ENCODE assay signal across 9 cellular contexts in genomic region chr12:6620137-6620884, GRCh38. TPM values are rescaled to one million over a fixed set of nuclear protein-coding genes. Genes with fewer than 3 reads are reported as not detected.
DNase-seq lines count a peak whose midpoint lies in the region; ATAC-seq, FAIRE-seq and TF ChIP-seq lines count a peak whose summit lies in the region.
"Had no signal": no experiment of that assay in that cellular context is flagged by ENCODE, and none has a peak within 500 bp of the region (broad histone marks: within the 10 kb centered on the region; RNA-seq: fewer than 3 reads in every experiment).

No MANE protein-coding gene starts in this region.

- CTCF ChIA-PET in CD8-positive, alpha-beta T cell (lab: Charles Lee) = interaction anchor here (0.6 to 3.6 kb wide), 20 partner anchors 9 to 216 kb away, joined by 3 to 28 read pairs (median 4); partner anchors contain the start of genes COPS7A, MLF2 and ZNF384

- ATAC-seq in CD8-positive, alpha-beta T cell = peak; percentile 72
- ATAC-seq in pancreas = peak; percentile 42 to 61 (median 56)

- H3K27me3 Mint-ChIP-seq in CD8-positive, alpha-beta T cell (ENCODE audit: low read depth) = no peaks in the 10 kb centered on the region

- peaks cover 39% of the 10 kb centered on the region for H3K4me1 Mint-ChIP-seq in CD8-positive, alpha-beta T cell (ENCODE audit: low read depth)

- peaks cover 36% of the 10 kb centered on the region for H3K36me3 Mint-ChIP-seq in CD8-positive, alpha-beta T cell

- peak in 5 of 7 experiments; percentile 21 to 70 (median 55) for DNase-seq in CD8-positive, alpha-beta T cell
- DNase-seq in activated T-cell treated with anti-CD3 and anti-CD28 coated beads, Interleukin-2, amount 50 U/mL, for 1 hour = peak; percentile 67
- DNase-seq in fibroblast of the aortic adventitia (ENCODE audit: low read depth) = peak; percentile 42
- peak in 4 of 6 donors; percentile 48 to 77 (median 56) for DNase-seq in pancreas
- no peak for DNase-seq in putamen (ENCODE audit: low spot score)
- DNase-seq in NAMALWA (ENCODE audit: low spot score) = no peak
- no peak for DNase-seq in NK-92 (lab: John Stamatoyannopoulos, UW; ENCODE audit: unreplicated experiment)
- no peak for DNase-seq in glomerular visceral epithelial cell (ENCODE audit: extremely low spot score)

- H3K4me3 ChIP-seq in CD8-positive, alpha-beta T cell (ENCODE audit: low read depth, low read length) = peak overlapping the region; percentile 35
- no peak overlapping the region for H3K4me3 ChIP-seq in fibroblast of the aortic adventitia (ENCODE audit: low read depth, low read length)
- peak overlapping the region in 2 of 4 donors; percentile 8 to 10 for H3K4me3 ChIP-seq in pancreas
- H3K4me3 ChIP-seq: ovary had no signal

- H3K36me3 ChIP-seq in CD8-positive, alpha-beta T cell (ENCODE audit: insufficient read depth, low read length) = peaks cover 14% of the 10 kb centered on the region
- H3K36me3 ChIP-seq in pancreas = no peaks in the 10 kb centered on the region
- H3K36me3 ChIP-seq: ovary had no signal

- H3K4me1 ChIP-seq in CD8-positive, alpha-beta T cell (ENCODE audit: insufficient read depth, low read length) = peaks cover 11% of the 10 kb centered on the region
- no peaks in the 10 kb centered on the region for H3K4me1 ChIP-seq in pancreas

- H3K27ac ChIP-seq in CD8-positive, alpha-beta T cell (ENCODE audit: low read depth, low read length) = no peak overlapping the region
- no peak overlapping the region for H3K27ac ChIP-seq in pancreas
- H3K27ac ChIP-seq: ovary had no signal

- intact Hi-C loops in CD8-positive, alpha-beta T cell (cut with DNase I, micrococcal nuclease) = loop anchor here (1.0 to 2.0 kb wide), 3 partner anchors 14 to 159 kb away; partner anchors contain the start of gene CHD4 (in 1 of the 2)
- intact Hi-C loops in pancreas (cut with DNase I) = no loop called here

- H3K4me3 Mint-ChIP-seq in CD8-positive, alpha-beta T cell = peak overlapping the region; percentile 73

- TF ChIP-seq CTCF in CD8-positive, alpha-beta T cell (IDR thresholded peaks at IDR 0.05) = peak; percentile 69
- peak; percentile 45 for TF ChIP-seq CTCF in fibroblast of the aortic adventitia (IDR thresholded peaks at IDR 0.05; ENCODE audit: insufficient read depth, low read length)
- TF ChIP-seq CTCF in pancreas (IDR thresholded peaks at IDR 0.05) = peak; percentile 29 to 42 (median 35)

- no peaks in the 10 kb centered on the region for H3K27me3 ChIP-seq in CD8-positive, alpha-beta T cell (ENCODE audit: insufficient read depth, low read length)
- no peaks in the 10 kb centered on the region for H3K27me3 ChIP-seq in pancreas
- H3K27me3 ChIP-seq: ovary had no signal

- peak overlapping the region; percentile 92 for H3K27ac Mint-ChIP-seq in CD8-positive, alpha-beta T cell

- no peak for FAIRE-seq in pancreas (lab: Jason Lieb, UNC)

- no peaks in the 10 kb centered on the region for H3K9me3 Mint-ChIP-seq in CD8-positive, alpha-beta T cell

- no peaks in the 10 kb centered on the region for H3K9me3 ChIP-seq in CD8-positive, alpha-beta T cell (ENCODE audit: low read length)
- no peaks in the 10 kb centered on the region for H3K9me3 ChIP-seq in pancreas
- H3K9me3 ChIP-seq: ovary had no signal

- POLR2A ChIA-PET in CD8-positive, alpha-beta T cell (lab: Charles Lee) = interaction anchor here (0.5 to 1.6 kb wide), 7 partner anchors 10 to 132 kb away, joined by 3 to 5 read pairs (median 3); partner anchors contain the start of genes MLF2 and ZNF384

- WGBS in pancreas, 2 donors = 23 to 24% methylated on average over 87 to 88 of the region's 88 CpGs

RNA-seq across cellular contexts. Expression of gene CHD4, which starts 13.1 kb away (rescaled TPM):
- 100 to 1,000 TPM; 289 to 295 TPM for total RNA-seq in CD8-positive, alpha-beta T cell
- total RNA-seq in fibroblast of the aortic adventitia (ENCODE audit: low replicate concordance) (161 and 462 TPM in 2 replicates), pancreas (100 to 1,000 TPM in 3 of 6 donors, 10 to 100 TPM in 3; 96.5 to 123 (median 105) TPM)
- 100 to 1,000 TPM; 125 to 134 TPM for polyA plus RNA-seq in pancreas

RNA-seq across cellular contexts. Expression of gene LPAR5, which starts 15.4 kb away (rescaled TPM):
- 1 to 10 TPM; 5.8 to 6.8 TPM for total RNA-seq in CD8-positive, alpha-beta T cell
- total RNA-seq in fibroblast of the aortic adventitia (ENCODE audit: low replicate concordance) (not detected in 2 replicates), pancreas (1 to 10 TPM in 2 of 6 donors, under 1 TPM in 4; 0.09 to 2.4 (median 0.71) TPM)
- under 1 TPM; 0.19 to 0.23 TPM for polyA plus RNA-seq in pancreas

RNA-seq across cellular contexts. Expression of gene ACRBP, which starts 26.9 kb away (rescaled TPM):
- 1 to 10 TPM; 1.2 to 1.7 TPM for total RNA-seq in CD8-positive, alpha-beta T cell
- total RNA-seq in fibroblast of the aortic adventitia (ENCODE audit: low replicate concordance) = 0.36 and 0.49 TPM in 2 replicates
- total RNA-seq in pancreas = 1 to 10 TPM; 1.3 to 4.1 (median 1.8) TPM
- 1 to 10 TPM; 1.2 to 2.2 TPM for polyA plus RNA-seq in pancreas

RNA-seq across cellular contexts. Expression of gene ING4, which starts 42.6 kb away (rescaled TPM):
- 10 to 100 TPM; 14.1 to 15.9 TPM for total RNA-seq in CD8-positive, alpha-beta T cell
- 34.1 and 51.2 TPM in 2 replicates for total RNA-seq in fibroblast of the aortic adventitia (ENCODE audit: low replicate concordance)
- 10 to 100 TPM in 5 of 6 donors, 1 to 10 TPM in 1; 9.0 to 24.9 (median 12.1) TPM for total RNA-seq in pancreas
- polyA plus RNA-seq in pancreas = 10 to 100 TPM; 15.7 to 29.6 TPM

RNA-seq across cellular contexts. Expression of gene NOP2, which starts 52.2 kb away (rescaled TPM):
- 10 to 100 TPM; 74.4 to 83.6 TPM for total RNA-seq in CD8-positive, alpha-beta T cell
- total RNA-seq in fibroblast of the aortic adventitia (ENCODE audit: low replicate concordance) (24.0 and 54.6 TPM in 2 replicates), pancreas (10 to 100 TPM in 4 of 6 donors, 1 to 10 TPM in 2; 9.1 to 17.7 (median 15.1) TPM)
- polyA plus RNA-seq in pancreas = 10 to 100 TPM; 32.2 to 41.3 TPM

Comparison
In these comparisons a context has a peak if more than half of its experiments do, and no peak if none do; other contexts are left out.
1. DNase-seq: peak in CD8-positive, alpha-beta T cell (5 of 7), activated T-cell treated with anti-CD3 and anti-CD28 coated beads, Interleukin-2, amount 50 U/mL, for 1 hour (single experiment), fibroblast of the aortic adventitia (single experiment) and pancreas (4 of 6); none in putamen (single experiment), NAMALWA (single experiment), NK-92 (single experiment) and glomerular visceral epithelial cell (single experiment).
2. intact Hi-C loops: an anchor here in CD8-positive, alpha-beta T cell (1.0 to 2.0 kb wide); none called in pancreas.
3. Peak in every context shown above with its lines, with median percentiles within 50 percentile points of each other: CTCF ChIP-seq.